ENCODE assay signal across 15 cellular contexts in the genomic region with DNA sequence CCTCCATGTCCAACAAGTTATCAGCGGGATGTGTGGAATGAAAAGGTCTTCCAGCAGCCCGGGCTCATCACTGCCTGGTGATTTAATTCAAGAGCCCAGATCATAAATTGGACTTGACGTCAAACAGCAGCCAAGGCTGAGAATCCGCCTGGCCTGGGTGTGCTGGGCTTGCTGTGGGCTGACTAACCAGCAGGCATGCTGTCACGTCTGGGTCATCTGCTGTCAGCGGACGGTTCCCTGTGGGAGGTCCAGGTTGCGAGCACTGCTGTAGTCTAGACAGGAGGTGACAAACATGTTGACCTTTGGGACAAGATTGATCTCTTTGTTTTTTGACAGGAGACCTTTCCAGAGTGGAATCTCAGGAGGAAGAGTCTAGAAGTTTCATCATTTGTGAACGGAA.
DNase-seq lines count a peak whose midpoint lies in the region; ATAC-seq, FAIRE-seq and TF ChIP-seq lines count a peak whose summit lies in the region.
"Had no signal": no experiment of that assay in that cellular context is flagged by ENCODE, and none has a peak within 500 bp of the region (broad histone marks: within the 10 kb centered on the region; RNA-seq: fewer than 3 reads in every experiment).

No MANE protein-coding gene starts in this region.

- H3K27me3 ChIP-seq in colonic mucosa (no peaks in the 10 kb centered on the region), HepG2 (ENCODE audit: control insufficient read depth in 1 of 2, insufficient read depth in 2 of 2, low read length in 2 of 2) (no peaks in the 10 kb centered on the region), skeletal muscle tissue (ENCODE audit: control insufficient read depth in 3 of 3, insufficient read depth in 3 of 3, low read length in 3 of 3) (no peaks in the 10 kb centered on the region)

- no peak for TF ChIP-seq POLR2A in HepG2 (IDR thresholded peaks at IDR 0.05; ENCODE audit: insufficient read depth in 1 of 2, low read depth in 2 of 2, low read length in 2 of 2)

- in situ Hi-C loops in HepG2 (cut with HindIII; ENCODE audit: extremely low pct_ligation_motif_present, low pct_unique_long_range_greater_than_20kb): no loop called here

- no peak overlapping the region for H2AFZ ChIP-seq in HepG2 (ENCODE audit: low read length)

- intact Hi-C loops in colonic mucosa (cut with DNase I) (no loop called here), HepG2 (cut with micrococcal nuclease; ENCODE audit: unreplicated experiment) (no loop called here)

- H3K4me1 ChIP-seq in HEK293 (ENCODE audit: control insufficient read depth, insufficient read depth, low read length): peaks cover 5% of the 10 kb centered on the region; the same call in 1 of the 2 replicates
- no peaks in the 10 kb centered on the region for H3K4me1 ChIP-seq in colonic mucosa
- H3K4me1 ChIP-seq in HepG2 (ENCODE audit: insufficient read depth, low read length): no peaks in the 10 kb centered on the region
- no peaks in the 10 kb centered on the region for H3K4me1 ChIP-seq in skeletal muscle tissue (ENCODE audit: control insufficient read depth in 3 of 3, insufficient read depth in 3 of 3, low read length in 3 of 3)

- no peaks in the 10 kb centered on the region for H3K79me2 ChIP-seq in HepG2 (ENCODE audit: insufficient read depth, low read length)

- H3K36me3 ChIP-seq in HEK293 (ENCODE audit: control insufficient read depth in 2 of 2, insufficient read depth in 1 of 2, low read length in 2 of 2): no peaks in the 10 kb centered on the region
- H3K36me3 ChIP-seq in colonic mucosa: no peaks in the 10 kb centered on the region
- H3K36me3 ChIP-seq in HepG2 (replicated peaks in 1 of 2; ENCODE audit: control insufficient read depth in 1 of 2, insufficient read depth in 2 of 2, low read length in 2 of 2): no peaks in the 10 kb centered on the region
- no peaks in the 10 kb centered on the region for H3K36me3 ChIP-seq in skeletal muscle tissue (ENCODE audit: control insufficient read depth in 3 of 3, insufficient read depth in 3 of 3, low read length in 3 of 3)

- no peak for FAIRE-seq in HepG2 (lab: Jason Lieb, UNC)

- POLR2A ChIA-PET in HEK293 (lab: Yijun Ruan, JAX) (no interaction called here), HepG2 (lab: Yijun Ruan, JAX) (no interaction called here)

- no peak overlapping the region for H3K9ac ChIP-seq in colonic mucosa (ENCODE audit: low read depth in 2 of 2, low read length in 2 of 2)
- no peak overlapping the region for H3K9ac ChIP-seq in HepG2 (ENCODE audit: insufficient read depth, low read depth, low read length)
- no peak overlapping the region for H3K9ac ChIP-seq in skeletal muscle tissue (ENCODE audit: low read depth in 1 of 3, low read length in 3 of 3)

- DNase-seq in colonic mucosa: peak; percentile 20
- no peak for DNase-seq in HepG2 (ENCODE audit: low spot score)
- no peak for DNase-seq in stimulated activated CD4-positive, alpha-beta T cell treated with anti-CD3 and anti-CD28 coated beads, Interleukin-1b, Interleukin-23, amount 100 ng/mL, for 48 hours
- DNase-seq in GM10266 (ENCODE audit: extremely low spot score): no peak
- no peak for DNase-seq in activated CD8-positive, alpha-beta memory T cell treated with anti-CD3 and anti-CD28 coated beads, Interleukin-2, amount 50 U/mL, for 48 hours
- DNase-seq: activated CD4-positive, CD25-positive, alpha-beta regulatory T cell treated with anti-CD3 and anti-CD28 coated beads, Interleukin-2, amount 50 U/mL, for 72 hours; DMS53; effector memory CD8-positive, alpha-beta T cell; kidney glomerular epithelial cell; NCI-H1417 treated with DMSO at 0.1 percent for 48 hours; NCI-H226; T-cell had no signal

- H3K4me3 ChIP-seq in HEK293 (ENCODE audit: low read depth, low read length): no peak overlapping the region
- H3K4me3 ChIP-seq in colonic mucosa: no peak overlapping the region
- H3K4me3 ChIP-seq in HepG2 (replicated peaks in 1 of 3; ENCODE audit: insufficient read depth in 1 of 3, low read depth in 2 of 3, low read length in 3 of 3): no peak overlapping the region
- H3K4me3 ChIP-seq in skeletal muscle tissue (ENCODE audit: low read length in 3 of 3): no peak overlapping the region

- no peak for TF ChIP-seq CTCF in HEK293 (tag by site-specific recombination; IDR thresholded peaks at IDR 0.05)
- TF ChIP-seq CTCF in colonic mucosa (IDR thresholded peaks at IDR 0.05): no peak
- TF ChIP-seq CTCF in HepG2 (CRISPR knock-in tag; IDR thresholded peaks at IDR 0.05): no peak
- TF ChIP-seq CTCF in GM10266 (IDR thresholded peaks at IDR 0.05; ENCODE audit: control insufficient read depth, insufficient read depth, low read depth, missing control alignments): no peak

- H4K20me1 ChIP-seq in HepG2 (ENCODE audit: insufficient read depth, low read length): no peaks in the 10 kb centered on the region

- TF ChIP-seq EP300 in HepG2 (IDR thresholded peaks at IDR 0.05; ENCODE audit: low read depth in 2 of 2, low read length in 2 of 2) (no peak), HepG2 (CRISPR knock-in tag; IDR thresholded peaks at IDR 0.05; ENCODE audit: borderline replicate concordance) (no peak)

- no peaks in the 10 kb centered on the region for H3K9me3 ChIP-seq in HEK293 (ENCODE audit: control insufficient read depth, insufficient read depth, low read depth, low read length)
- H3K9me3 ChIP-seq in colonic mucosa: no peaks in the 10 kb centered on the region
- H3K9me3 ChIP-seq in HepG2 (ENCODE audit: low read length): no peaks in the 10 kb centered on the region
- no peaks in the 10 kb centered on the region for H3K9me3 ChIP-seq in skeletal muscle tissue (ENCODE audit: control insufficient read depth in 3 of 3, low read length in 3 of 3)

- no peak overlapping the region for H3K4me2 ChIP-seq in HepG2 (ENCODE audit: low read depth, low read length)

- no peak overlapping the region for H3K27ac ChIP-seq in HEK293 (ENCODE audit: extremely low read depth, low read depth, low read length)
- H3K27ac ChIP-seq in colonic mucosa: no peak overlapping the region
- no peak overlapping the region for H3K27ac ChIP-seq in HepG2 (ENCODE audit: extremely low read length, insufficient read depth, low read length)
- H3K27ac ChIP-seq in skeletal muscle tissue (ENCODE audit: low read depth, low read length): peak overlapping the region; percentile 75

- 12% methylated on average over 4 of the region's 9 CpGs for WGBS in HepG2 (ENCODE audit: low lambda C conversion rate)

- no TSS peak for BruUV-seq in HepG2 (replicated peaks; lab: Mats Ljungman, UMichigan)

- no peak for TF ChIP-seq RAD21 in HepG2 (CRISPR knock-in tag; IDR thresholded peaks at IDR 0.05)

- ATAC-seq in HepG2: peak; percentile 42; the same call in 1 of the 3 replicates
- ATAC-seq in HG03565 (IDR thresholded peaks at IDR 0.05; ENCODE audit: unreplicated experiment): no peak
- ATAC-seq: effector memory CD8-positive, alpha-beta T cell; T-cell had no signal

- CTCF ChIA-PET in HEK293 (lab: Yijun Ruan, JAX): no interaction called here
- CTCF ChIA-PET in HepG2 (lab: Yijun Ruan, JAX; ENCODE audit: low intra/inter-chr PET ratio, low total read pairs): no interaction called here

TF ChIP-seq in HEK293, 187 proteins besides CTCF, POLR2A, EP300 and RAD21:
- TF ChIP-seq GLIS1 (tag by site-specific recombination; IDR thresholded peaks at IDR 0.05) (0 out of 2 replicates have a peak, but pooled peaks have one; percentile 9), ZNF549 (tag by site-specific recombination; IDR thresholded peaks at IDR 0.05) (no peak)

TF ChIP-seq in HepG2, 621 proteins besides CTCF, POLR2A, EP300 and RAD21:
- TF ChIP-seq TBX2 (CRISPR knock-in tag; IDR thresholded peaks at IDR 0.05; ENCODE audit: borderline replicate concordance): no peak
- no peak for TF ChIP-seq GFI1 (CRISPR knock-in tag; IDR thresholded peaks at IDR 0.05; ENCODE audit: borderline replicate concordance)
- TF ChIP-seq HCFC1 (IDR thresholded peaks at IDR 0.05; ENCODE audit: low read depth, low read length): no peak
- no peak for TF ChIP-seq ZFP62 (CRISPR knock-in tag; IDR thresholded peaks at IDR 0.05)
- TF ChIP-seq, protein P1, sequence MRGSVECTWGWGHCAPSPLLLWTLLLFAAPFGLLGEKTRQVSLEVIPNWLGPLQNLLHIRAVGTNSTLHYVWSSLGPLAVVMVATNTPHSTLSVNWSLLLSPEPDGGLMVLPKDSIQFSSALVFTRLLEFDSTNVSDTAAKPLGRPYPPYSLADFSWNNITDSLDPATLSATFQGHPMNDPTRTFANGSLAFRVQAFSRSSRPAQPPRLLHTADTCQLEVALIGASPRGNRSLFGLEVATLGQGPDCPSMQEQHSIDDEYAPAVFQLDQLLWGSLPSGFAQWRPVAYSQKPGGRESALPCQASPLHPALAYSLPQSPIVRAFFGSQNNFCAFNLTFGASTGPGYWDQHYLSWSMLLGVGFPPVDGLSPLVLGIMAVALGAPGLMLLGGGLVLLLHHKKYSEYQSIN (CRISPR knock-in tag; IDR thresholded peaks at IDR 0.05; ENCODE audit: borderline replicate concordance): no peak
- TF ChIP-seq, protein P2, sequence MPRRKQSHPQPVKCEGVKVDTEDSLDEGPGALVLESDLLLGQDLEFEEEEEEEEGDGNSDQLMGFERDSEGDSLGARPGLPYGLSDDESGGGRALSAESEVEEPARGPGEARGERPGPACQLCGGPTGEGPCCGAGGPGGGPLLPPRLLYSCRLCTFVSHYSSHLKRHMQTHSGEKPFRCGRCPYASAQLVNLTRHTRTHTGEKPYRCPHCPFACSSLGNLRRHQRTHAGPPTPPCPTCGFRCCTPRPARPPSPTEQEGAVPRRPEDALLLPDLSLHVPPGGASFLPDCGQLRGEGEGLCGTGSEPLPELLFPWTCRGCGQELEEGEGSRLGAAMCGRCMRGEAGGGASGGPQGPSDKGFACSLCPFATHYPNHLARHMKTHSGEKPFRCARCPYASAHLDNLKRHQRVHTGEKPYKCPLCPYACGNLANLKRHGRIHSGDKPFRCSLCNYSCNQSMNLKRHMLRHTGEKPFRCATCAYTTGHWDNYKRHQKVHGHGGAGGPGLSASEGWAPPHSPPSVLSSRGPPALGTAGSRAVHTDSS (CRISPR knock-in tag; conservative IDR thresholded peaks at IDR 0.05): no peak
- no peak for TF ChIP-seq SSRP1 (CRISPR knock-in tag; IDR thresholded peaks at IDR 0.05)
- TF ChIP-seq ZNF737 (CRISPR knock-in tag; IDR thresholded peaks at IDR 0.05; ENCODE audit: borderline replicate concordance): no peak
- no peak for TF ChIP-seq ZFP36L1 (CRISPR knock-in tag; IDR thresholded peaks at IDR 0.05)
- TF ChIP-seq CEBPB (IDR thresholded peaks at IDR 0.05; ENCODE audit: borderline replicate concordance, low read depth, low read length): no peak
- no peak for TF ChIP-seq ZMYM3 (CRISPR knock-in tag; IDR thresholded peaks at IDR 0.05)
- TF ChIP-seq MBD4 (IDR thresholded peaks at IDR 0.05; ENCODE audit: borderline replicate concordance, low read length): no peak
- no peak for TF ChIP-seq NFIC (IDR thresholded peaks at IDR 0.05; ENCODE audit: low read length)
- no peak for TF ChIP-seq ZFX (CRISPR knock-in tag; IDR thresholded peaks at IDR 0.05; ENCODE audit: low read depth)
